Comparison of ENCODE assay signal across 9 cellular contexts in the genomic region with DNA sequence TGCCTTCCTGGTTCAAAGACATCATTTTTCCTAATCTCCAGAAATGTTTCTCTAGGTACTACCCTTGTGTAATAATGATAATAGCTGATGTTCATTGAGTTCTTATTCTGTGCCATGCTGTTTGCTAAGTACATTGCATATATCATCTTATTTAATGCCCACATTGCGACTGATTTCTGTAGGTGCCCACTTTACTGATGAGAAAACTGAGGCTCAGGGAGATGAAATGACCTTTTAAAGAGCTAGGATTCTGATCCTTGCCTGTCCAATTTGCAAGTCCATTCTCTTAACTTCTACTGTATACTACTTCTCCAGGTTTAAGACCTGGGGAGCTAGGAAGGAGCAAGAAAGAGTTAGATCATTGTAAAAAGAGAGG. TPM values are rescaled to one million over a fixed set of nuclear protein-coding genes. Genes with fewer than 3 reads are reported as not detected.
A peak's percentile ranks its signal among the peaks of the same experiment; 100 is the strongest.
DNase-seq lines count a peak whose midpoint lies in the region; ATAC-seq and TF ChIP-seq lines count a peak whose summit lies in the region.
"Had no signal": no experiment of that assay in that cellular context is flagged by ENCODE, and none has a peak within 500 bp of the region (broad histone marks: within the 10 kb centered on the region; RNA-seq: fewer than 3 reads in every experiment).

No MANE protein-coding gene starts in this region.

- H3K36me3 ChIP-seq in CD4-positive, CD25-positive, alpha-beta regulatory T cell (ENCODE audit: control insufficient read depth, insufficient read depth, low read length) = peaks cover 33% of the 10 kb centered on the region
- no peaks in the 10 kb centered on the region for H3K36me3 ChIP-seq in HEK293 (ENCODE audit: control insufficient read depth in 2 of 2, insufficient read depth in 1 of 2, low read length in 2 of 2)
- peaks cover 6 to 41% (median 11%) of the 10 kb centered on the region in 3 experiments for H3K36me3 ChIP-seq in naive thymus-derived CD4-positive, alpha-beta T cell (ENCODE audit: control insufficient read depth in 2 of 3, insufficient read depth in 3 of 3, low read length in 3 of 3)

- peak overlapping the region; percentile 97 for H3K4me3 ChIP-seq in CD4-positive, CD25-positive, alpha-beta regulatory T cell (ENCODE audit: low read depth, low read length)
- no peak overlapping the region for H3K4me3 ChIP-seq in HEK293 (ENCODE audit: low read depth, low read length)
- peak overlapping the region; percentile 82 for H3K4me3 ChIP-seq in naive thymus-derived CD4-positive, alpha-beta T cell (ENCODE audit: low read length)

- peak overlapping the region; percentile 90 to 100 (median 98) for H3K4me3 Mint-ChIP-seq in CD4-positive, CD25-positive, alpha-beta regulatory T cell
- H3K4me3 Mint-ChIP-seq in activated naive CD8-positive, alpha-beta T cell treated with anti-CD3 and anti-CD28 coated beads, Interleukin-2, amount 10 ng/mL, durations not matched to agents 7 days and 5 days = peak overlapping the region; percentile 98
- H3K4me3 Mint-ChIP-seq in naive thymus-derived CD4-positive, alpha-beta T cell = peak overlapping the region; percentile 96 to 100 (median 98)

- H3K9me3 Mint-ChIP-seq in CD4-positive, CD25-positive, alpha-beta regulatory T cell = peaks cover 0 to 4% (median 0%) of the 10 kb centered on the region in 7 donors
- H3K9me3 Mint-ChIP-seq in activated naive CD8-positive, alpha-beta T cell treated with anti-CD3 and anti-CD28 coated beads, Interleukin-2, amount 10 ng/mL, durations not matched to agents 7 days and 5 days = no peaks in the 10 kb centered on the region
- H3K9me3 Mint-ChIP-seq in naive thymus-derived CD4-positive, alpha-beta T cell = peaks cover 0 to 10% (median 0%) of the 10 kb centered on the region in 11 donors

- no peaks in the 10 kb centered on the region for H3K9me3 ChIP-seq in CD4-positive, CD25-positive, alpha-beta regulatory T cell (ENCODE audit: control insufficient read depth in 2 of 2, low read length in 2 of 2)
- no peaks in the 10 kb centered on the region for H3K9me3 ChIP-seq in HEK293 (ENCODE audit: control insufficient read depth, insufficient read depth, low read depth, low read length)
- H3K9me3 ChIP-seq in naive thymus-derived CD4-positive, alpha-beta T cell (ENCODE audit: control insufficient read depth in 2 of 3, low read length in 3 of 3) = no peaks in the 10 kb centered on the region

- H3K36me3 Mint-ChIP-seq in CD4-positive, CD25-positive, alpha-beta regulatory T cell = peaks cover 59% of the 10 kb centered on the region
- H3K36me3 Mint-ChIP-seq in activated naive CD8-positive, alpha-beta T cell treated with anti-CD3 and anti-CD28 coated beads, Interleukin-2, amount 10 ng/mL, durations not matched to agents 7 days and 5 days = peaks cover 55% of the 10 kb centered on the region
- peaks cover 15 to 65% (median 55%) of the 10 kb centered on the region in 5 donors for H3K36me3 Mint-ChIP-seq in naive thymus-derived CD4-positive, alpha-beta T cell

- H3K27me3 ChIP-seq in CD4-positive, CD25-positive, alpha-beta regulatory T cell (ENCODE audit: control insufficient read depth, insufficient read depth, low read length) = no peaks in the 10 kb centered on the region
- H3K27me3 ChIP-seq in naive thymus-derived CD4-positive, alpha-beta T cell (ENCODE audit: control insufficient read depth in 2 of 2, insufficient read depth in 2 of 2, low read length in 2 of 2) = no peaks in the 10 kb centered on the region

- TF ChIP-seq CTCF in HEK293 (tag by site-specific recombination; IDR thresholded peaks at IDR 0.05) = no peak

- no peak for DNase-seq in CD4-positive, CD25-positive, alpha-beta regulatory T cell
- no peak for DNase-seq in activated naive CD8-positive, alpha-beta T cell treated with anti-CD3 and anti-CD28 coated beads, Interleukin-2, amount 10 ng/mL, durations not matched to agents 7 days and 5 days
- DNase-seq in naive thymus-derived CD4-positive, alpha-beta T cell = no peak
- no peak for DNase-seq in COLO829 (ENCODE audit: low spot score)
- DNase-seq in dedifferentiated amniotic fluid mesenchymal stem cell (ENCODE audit: extremely low spot score) = no peak
- no peak for DNase-seq in GOT3 (lab: John Stamatoyannopoulos, UW)
- DNase-seq: stimulated activated CD4-positive, alpha-beta T cell treated with anti-CD3 and anti-CD28 coated beads, Interleukin-4, amount 100 ng/mL, for 4 hours had no signal

- no peak for ATAC-seq in CD4-positive, CD25-positive, alpha-beta regulatory T cell (ENCODE audit: low read depth in 2 of 2)
- ATAC-seq in activated naive CD8-positive, alpha-beta T cell treated with anti-CD3 and anti-CD28 coated beads, Interleukin-2, amount 10 ng/mL, durations not matched to agents 7 days and 5 days (ENCODE audit: low read depth) = no peak
- ATAC-seq in naive thymus-derived CD4-positive, alpha-beta T cell = no peak

- H3K4me1 ChIP-seq in CD4-positive, CD25-positive, alpha-beta regulatory T cell (ENCODE audit: control insufficient read depth, insufficient read depth, low read length, poor library complexity, severe bottlenecking) = peaks cover 72% of the 10 kb centered on the region
- peaks cover 4% of the 10 kb centered on the region; the same call in 1 of the 2 replicates for H3K4me1 ChIP-seq in HEK293 (ENCODE audit: control insufficient read depth, insufficient read depth, low read length)
- peaks cover 48 to 53% of the 10 kb centered on the region in 2 donors for H3K4me1 ChIP-seq in naive thymus-derived CD4-positive, alpha-beta T cell (ENCODE audit: control insufficient read depth in 2 of 2, insufficient read depth in 2 of 2, low read length in 2 of 2)

- CTCF ChIA-PET in HEK293 (lab: Yijun Ruan, JAX) = interaction anchor here (0.5 to 1.8 kb wide), 6 partner anchors 22 to 1554 kb away, joined by 3 to 8 read pairs (median 4); a partner anchor contains a TSS
- CTCF ChIA-PET in naive thymus-derived CD4-positive, alpha-beta T cell (lab: Charles Lee) = interaction anchor here (0.8 to 4.6 kb wide), 7 partner anchors 7 to 196 kb away, joined by 3 to 32 read pairs (median 5); a partner anchor contains a TSS

- intact Hi-C loops in naive thymus-derived CD4-positive, alpha-beta T cell (cut with micrococcal nuclease) = loop anchor here in 1 of 2 donors (5.0 kb wide), 1 partner anchor 1589 kb away; a partner anchor contains a TSS

- H3K27ac Mint-ChIP-seq in CD4-positive, CD25-positive, alpha-beta regulatory T cell = peak overlapping the region; percentile 96 to 98 (median 97)
- H3K27ac Mint-ChIP-seq in activated naive CD8-positive, alpha-beta T cell treated with anti-CD3 and anti-CD28 coated beads, Interleukin-2, amount 10 ng/mL, durations not matched to agents 7 days and 5 days = peak overlapping the region; percentile 63
- H3K27ac Mint-ChIP-seq in naive thymus-derived CD4-positive, alpha-beta T cell = peak overlapping the region; percentile 91 to 100 (median 97)

- peak overlapping the region; percentile 92 for H3K27ac ChIP-seq in CD4-positive, CD25-positive, alpha-beta regulatory T cell (ENCODE audit: insufficient read depth, low read length, poor library complexity, severe bottlenecking)
- no peak overlapping the region for H3K27ac ChIP-seq in HEK293 (ENCODE audit: extremely low read depth, low read depth, low read length)
- peak overlapping the region; percentile 90 for H3K27ac ChIP-seq in naive thymus-derived CD4-positive, alpha-beta T cell (ENCODE audit: low read depth, low read length)

- POLR2A ChIA-PET in HEK293 (lab: Yijun Ruan, JAX) = interaction anchor here (1.3 to 2.1 kb wide), 4 partner anchors 34 to 116 kb away, joined by 4 to 13 read pairs (median 6); a partner anchor contains a TSS
- POLR2A ChIA-PET in activated naive CD8-positive, alpha-beta T cell treated with anti-CD3 and anti-CD28 coated beads, Interleukin-2, amount 10 ng/mL, durations not matched to agents 7 days and 5 days (lab: Charles Lee) = interaction anchor here (0.5 to 5.5 kb wide), 13 partner anchors 10 to 205 kb away, joined by 3 to 38 read pairs (median 5); a partner anchor contains a TSS
- POLR2A ChIA-PET in naive thymus-derived CD4-positive, alpha-beta T cell (lab: Charles Lee) = interaction anchor here (0.6 to 27.1 kb wide), 15 partner anchors 1 to 426 kb away, joined by 3 to 728 read pairs (median 6); a partner anchor contains a TSS

- H3K4me1 Mint-ChIP-seq in CD4-positive, CD25-positive, alpha-beta regulatory T cell = peaks cover 16 to 73% (median 64%) of the 10 kb centered on the region in 4 donors
- peaks cover 61% of the 10 kb centered on the region for H3K4me1 Mint-ChIP-seq in activated naive CD8-positive, alpha-beta T cell treated with anti-CD3 and anti-CD28 coated beads, Interleukin-2, amount 10 ng/mL, durations not matched to agents 7 days and 5 days
- H3K4me1 Mint-ChIP-seq in naive thymus-derived CD4-positive, alpha-beta T cell = peaks cover 52 to 72% (median 63%) of the 10 kb centered on the region in 7 donors

- peaks cover 13% of the 10 kb centered on the region for H3K27me3 Mint-ChIP-seq in CD4-positive, CD25-positive, alpha-beta regulatory T cell
- H3K27me3 Mint-ChIP-seq in activated naive CD8-positive, alpha-beta T cell treated with anti-CD3 and anti-CD28 coated beads, Interleukin-2, amount 10 ng/mL, durations not matched to agents 7 days and 5 days = no peaks in the 10 kb centered on the region
- H3K27me3 Mint-ChIP-seq in naive thymus-derived CD4-positive, alpha-beta T cell = no peaks in the 10 kb centered on the region

RNA-seq across cellular contexts. Expression of a gene that starts 2.8 kb away (rescaled TPM):
- total RNA-seq in CD4-positive, CD25-positive, alpha-beta regulatory T cell = 1,086 TPM
- 100 to 1,000 TPM; 225 to 284 (median 253) TPM for polyA plus RNA-seq in CD4-positive, CD25-positive, alpha-beta regulatory T cell
- total RNA-seq in activated naive CD8-positive, alpha-beta T cell treated with anti-CD3 and anti-CD28 coated beads, Interleukin-2, amount 10 ng/mL, durations not matched to agents 7 days and 5 days = 100 to 1,000 TPM; 783 to 790 TPM
- total RNA-seq in naive thymus-derived CD4-positive, alpha-beta T cell = 1,000 to 10,000 TPM in 3 of 5 experiments, 100 to 1,000 TPM in 2; 705 to 1,507 (median 1,164) TPM
- polyA plus RNA-seq in naive thymus-derived CD4-positive, alpha-beta T cell = 100 to 1,000 TPM; 259 to 557 TPM

RNA-seq across cellular contexts. Expression of a gene that starts 6.1 kb away (rescaled TPM):
- total RNA-seq in CD4-positive, CD25-positive, alpha-beta regulatory T cell = 34.0 TPM
- polyA plus RNA-seq in CD4-positive, CD25-positive, alpha-beta regulatory T cell = 100 to 1,000 TPM in 3 of 4 donors, 10 to 100 TPM in 1; 99.3 to 123 (median 114) TPM
- 10 to 100 TPM; 48.3 to 48.7 TPM for total RNA-seq in activated naive CD8-positive, alpha-beta T cell treated with anti-CD3 and anti-CD28 coated beads, Interleukin-2, amount 10 ng/mL, durations not matched to agents 7 days and 5 days
- total RNA-seq in naive thymus-derived CD4-positive, alpha-beta T cell = 10 to 100 TPM; 18.5 to 46.9 (median 35.0) TPM
- 10 to 100 TPM; 62.1 to 70.7 TPM for polyA plus RNA-seq in naive thymus-derived CD4-positive, alpha-beta T cell

RNA-seq across cellular contexts. Expression of a gene that starts 32.1 kb away (rescaled TPM):
- total RNA-seq in CD4-positive, CD25-positive, alpha-beta regulatory T cell = 0.69 TPM
- under 1 TPM in 3 of 4 donors, not detected in 1; 0.52 to 0.86 (median 0.57) TPM for polyA plus RNA-seq in CD4-positive, CD25-positive, alpha-beta regulatory T cell
- total RNA-seq in activated naive CD8-positive, alpha-beta T cell treated with anti-CD3 and anti-CD28 coated beads, Interleukin-2, amount 10 ng/mL, durations not matched to agents 7 days and 5 days = under 1 TPM in 1 of 2 experiments, not detected in 1; 0.42 TPM
- not detected for total RNA-seq in naive thymus-derived CD4-positive, alpha-beta T cell
- polyA plus RNA-seq in naive thymus-derived CD4-positive, alpha-beta T cell = under 1 TPM; 0.09 to 0.57 TPM
- total RNA-seq: T-helper 1 cell treated with Interleukin-12 subunit alpha and Interleukin-12 subunit beta and Interleukin-4 antibody, amounts not matched to agents 30 ng/mL and 1 ng/mL, for 36 hours had no signal

RNA-seq across cellular contexts. Expression of a gene that starts 32.8 kb away (rescaled TPM):
- 28.0 TPM for total RNA-seq in CD4-positive, CD25-positive, alpha-beta regulatory T cell
- polyA plus RNA-seq in CD4-positive, CD25-positive, alpha-beta regulatory T cell = 10 to 100 TPM in 2 of 4 donors, 1 to 10 TPM in 2; 8.4 to 12.6 (median 10.0) TPM
- total RNA-seq in activated naive CD8-positive, alpha-beta T cell treated with anti-CD3 and anti-CD28 coated beads, Interleukin-2, amount 10 ng/mL, durations not matched to agents 7 days and 5 days = 100 to 1,000 TPM; 117 to 125 TPM
- total RNA-seq in naive thymus-derived CD4-positive, alpha-beta T cell = 10 to 100 TPM; 19.0 to 77.2 (median 24.1) TPM
- polyA plus RNA-seq in naive thymus-derived CD4-positive, alpha-beta T cell = 1 to 10 TPM; 7.0 to 9.6 TPM

RNA-seq across cellular contexts. Expression of a gene that starts 40.1 kb away (rescaled TPM):
- total RNA-seq in CD4-positive, CD25-positive, alpha-beta regulatory T cell = 60.8 TPM
- polyA plus RNA-seq in CD4-positive, CD25-positive, alpha-beta regulatory T cell = 10 to 100 TPM; 66.8 to 73.4 (median 68.3) TPM
- total RNA-seq in activated naive CD8-positive, alpha-beta T cell treated with anti-CD3 and anti-CD28 coated beads, Interleukin-2, amount 10 ng/mL, durations not matched to agents 7 days and 5 days = 10 to 100 TPM; 69.7 to 72.4 TPM
- 100 to 1,000 TPM in 1 of 5 experiments, 10 to 100 TPM in 4; 45.2 to 109 (median 62.7) TPM for total RNA-seq in naive thymus-derived CD4-positive, alpha-beta T cell
- 10 to 100 TPM; 69.6 to 86.7 TPM for polyA plus RNA-seq in naive thymus-derived CD4-positive, alpha-beta T cell
